31 cellular contexts compared by ENCODE assay signal in the genomic region with DNA sequence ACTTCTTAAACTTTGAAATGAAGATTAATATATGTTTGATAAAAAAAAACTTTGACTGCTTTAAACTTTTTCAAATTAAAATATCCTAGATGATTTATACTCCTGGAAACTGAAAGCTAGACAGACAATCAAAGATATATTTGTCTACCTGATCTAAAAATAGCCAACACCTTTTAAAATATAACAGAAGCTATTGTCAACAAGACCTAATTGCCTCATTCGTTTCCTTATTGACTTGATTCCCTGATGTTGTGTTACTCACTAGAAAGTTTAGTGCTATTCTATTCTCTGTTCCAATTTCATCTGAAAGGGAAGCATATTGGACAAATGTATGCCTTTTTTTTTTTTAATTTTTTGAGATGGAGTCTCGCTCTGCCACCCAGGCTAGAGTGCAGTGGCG.
"Had no signal": no experiment of that assay in that cellular context is flagged by ENCODE, and none has a peak within 500 bp of the region (broad histone marks: within the 10 kb centered on the region; RNA-seq: fewer than 3 reads in every experiment).

No MANE protein-coding gene starts in this region.

- DNase-seq: activated B cell treated with CpG ODN at 0.5 μM for 24 hours; activated CD4-positive, alpha-beta memory T cell treated with anti-CD3 and anti-CD28 coated beads, Interleukin-2, amount 10 ng/mL, durations not matched to agents 7 days and 5 days; activated CD4-positive, alpha-beta T cell treated with anti-CD3 and anti-CD28 coated beads for 4 hours; activated CD4-positive, CD25-positive, alpha-beta regulatory T cell treated with anti-CD3 and anti-CD28 coated beads, Interleukin-2, amount 50 U/mL, for 72 hours; activated CD8-positive, alpha-beta memory T cell treated with anti-CD3 and anti-CD28 coated beads for 24 hours; activated CD8-positive, alpha-beta memory T cell treated with anti-CD3 and anti-CD28 coated beads, Interleukin-2, amount 10 ng/mL, durations not matched to agents 7 days and 5 days; activated CD8-positive, alpha-beta memory T cell treated with anti-CD3 and anti-CD28 coated beads, Interleukin-2, amount 50 U/mL, for 48 hours; activated effector memory CD4-positive, alpha-beta T cell treated with anti-CD3 and anti-CD28 coated beads, Interleukin-2, amount 50 U/mL, for 16 hours; activated naive CD4-positive, alpha-beta T cell; activated naive CD4-positive, alpha-beta T cell treated with anti-CD3 and anti-CD28 coated beads, Interleukin-2, amount 50 U/mL, for 16 hours; activated naive CD8-positive, alpha-beta T cell treated with anti-CD3 and anti-CD28 coated beads for 36 hours; activated T-cell treated with anti-CD3 and anti-CD28 coated beads, Interleukin-2, amount 50 U/mL, for 72 hours; amniotic stem cell; aorta; brain microvascular endothelial cell; central memory CD4-positive, alpha-beta T cell; Karpas-422; KBM-7; NCI-H1105; NCI-H1417 treated with DMSO at 0.1 percent for 48 hours; NCI-H187 treated with DMSO at 0.1 percent for 48 hours; NCI-H2081; NCI-H2171 treated with DMSO at 0.1 percent for 48 hours; NCI-H2227 treated with DMSO at 0.1 percent for 48 hours; NCI-H446 treated with DMSO at 0.1 percent for 48 hours; NCI-H524; NCI-H69; SHP77; SJCRH30 had no signal

- H3K27ac ChIP-seq: brain microvascular endothelial cell, SJCRH30, SK-N-MC had no signal

- H3K36me3 ChIP-seq: brain microvascular endothelial cell, SJCRH30 had no signal

- H3K9me3 ChIP-seq: SJCRH30 had no signal

- ATAC-seq: activated CD8-positive, alpha-beta memory T cell treated with anti-CD3 and anti-CD28 coated beads, Interleukin-2, amount 10 ng/mL, durations not matched to agents 7 days and 5 days; activated T-cell treated with anti-CD3 and anti-CD28 coated beads, Interleukin-2, amount 50 U/mL, for 72 hours; activated T-helper 17 cell treated with anti-CD3 and anti-CD28 coated beads, Interleukin-2, amount 50 U/mL, for 72 hours had no signal

- H3K4me3 ChIP-seq: SJCRH30, SK-N-MC had no signal

- H3K27me3 ChIP-seq: brain microvascular endothelial cell, SJCRH30 had no signal
